Comparison of ENCODE assay signal across 8 cellular contexts in genomic region chr3:18443670-18444596, GRCh38. TPM values are rescaled to one million over a fixed set of nuclear protein-coding genes. Genes with fewer than 3 reads are reported as not detected.
DNase-seq lines count a peak whose midpoint lies in the region; ATAC-seq and TF ChIP-seq lines count a peak whose summit lies in the region.

No MANE protein-coding gene starts in this region.

- ATAC-seq in stimulated activated memory B cell treated with anti-CD40 and anti-IgM and Interleukin-4, amounts not matched to agents 10 μg/mL and 1 μg/mL and 100 μg/mL, for 72 hours = no peak

- DNase-seq in GM23248 (peak; percentile 46), lower leg skin (ENCODE audit: low spot score in 2 of 2) (peak in 1 of 2 donors; percentile 86), NAMALWA (ENCODE audit: low spot score) (no peak), LoVo (ENCODE audit: low spot score) (no peak), KG1 (lab: John Stamatoyannopoulos, UW) (no peak)

- H3K4me3 Mint-ChIP-seq in stimulated activated memory B cell treated with anti-CD40 and anti-IgM and Interleukin-4, amounts not matched to agents 10 μg/mL and 1 μg/mL and 100 μg/mL, for 72 hours = peak overlapping the region; percentile 86

- H4K20me1 ChIP-seq in GM23248 (ENCODE audit: insufficient read depth) (no peaks in the 10 kb centered on the region), SU-DHL-6 (ENCODE audit: low read depth, low read length) (no peaks in the 10 kb centered on the region)

- H3K9ac ChIP-seq in GM23248 = peak overlapping the region; percentile 23; the same call in 1 of the 2 replicates
- H3K9ac ChIP-seq in SU-DHL-6 (ENCODE audit: low read length) = no peak overlapping the region

- H3K4me2 ChIP-seq in GM23248 (ENCODE audit: unreplicated experiment) = peak overlapping the region; percentile 83
- H3K4me2 ChIP-seq in SU-DHL-6 (ENCODE audit: low read depth, low read length, poor library complexity, severe bottlenecking) = peak overlapping the region; percentile 45

- intact Hi-C loops in lower leg skin (cut with DNase I; ENCODE audit: low total_unique reads) = no loop called here

- H3K9me3 Mint-ChIP-seq in stimulated activated memory B cell treated with anti-CD40 and anti-IgM and Interleukin-4, amounts not matched to agents 10 μg/mL and 1 μg/mL and 100 μg/mL, for 72 hours = peaks cover 4% of the 10 kb centered on the region

- TF ChIP-seq POLR2A in lower leg skin (IDR thresholded peaks at IDR 0.05) = no peak

- H3K36me3 Mint-ChIP-seq in stimulated activated memory B cell treated with anti-CD40 and anti-IgM and Interleukin-4, amounts not matched to agents 10 μg/mL and 1 μg/mL and 100 μg/mL, for 72 hours = no peaks in the 10 kb centered on the region

- peak overlapping the region; percentile 84 for H3K27ac Mint-ChIP-seq in stimulated activated memory B cell treated with anti-CD40 and anti-IgM and Interleukin-4, amounts not matched to agents 10 μg/mL and 1 μg/mL and 100 μg/mL, for 72 hours

- H3K9me3 ChIP-seq in GM23248 (ENCODE audit: low read depth) = no peaks in the 10 kb centered on the region
- H3K9me3 ChIP-seq in SU-DHL-6 (ENCODE audit: insufficient read depth, low read length) = peaks cover 3% of the 10 kb centered on the region; the same call in 1 of the 2 replicates

- H3K79me2 ChIP-seq in GM23248 (ENCODE audit: insufficient read depth) (no peaks in the 10 kb centered on the region), SU-DHL-6 (ENCODE audit: insufficient read depth, low read length) (no peaks in the 10 kb centered on the region)

- in situ Hi-C loops in GM23248 (cut with MboI) = no loop called here

- H3K9me2 ChIP-seq in GM23248 (ENCODE audit: insufficient read depth) (no peaks in the 10 kb centered on the region), SU-DHL-6 (replicated peaks; ENCODE audit: insufficient read depth, low read length) (no peaks in the 10 kb centered on the region)

- H3K4me1 Mint-ChIP-seq in stimulated activated memory B cell treated with anti-CD40 and anti-IgM and Interleukin-4, amounts not matched to agents 10 μg/mL and 1 μg/mL and 100 μg/mL, for 72 hours = peaks cover 44% of the 10 kb centered on the region

- peak overlapping the region; percentile 93 for H2AFZ ChIP-seq in GM23248
- H2AFZ ChIP-seq in SU-DHL-6 (ENCODE audit: low read depth, low read length, severe bottlenecking) = no peak overlapping the region

- H3K27ac ChIP-seq in GM23248 (no peak overlapping the region), SU-DHL-6 (ENCODE audit: low read depth, low read length) (no peak overlapping the region), cingulate gyrus (ENCODE audit: low read depth, low read length) (peak overlapping the region; percentile 39)

- peaks cover 26% of the 10 kb centered on the region for H3K27me3 Mint-ChIP-seq in stimulated activated memory B cell treated with anti-CD40 and anti-IgM and Interleukin-4, amounts not matched to agents 10 μg/mL and 1 μg/mL and 100 μg/mL, for 72 hours

- 13 to 14% methylated on average over 55 to 56 of the region's 56 CpGs for WGBS in GM23248 (ENCODE audit: low coverage in 1 of 2, low lambda C conversion rate in 2 of 2, missing lambda C conversion rate in 2 of 2), 2 experiments
- 1 to 4% methylated on average over 43 to 55 of the region's 56 CpGs for WGBS in lower leg skin, 2 donors

- H3K27me3 ChIP-seq in GM23248 (replicated peaks; ENCODE audit: insufficient read depth) (peaks cover 33% of the 10 kb centered on the region), SU-DHL-6 (ENCODE audit: low read length) (no peaks in the 10 kb centered on the region)

- H3F3A ChIP-seq in GM23248 (ENCODE audit: insufficient read depth) = peaks cover 11% of the 10 kb centered on the region; the same call in 1 of the 2 replicates
- H3F3A ChIP-seq in SU-DHL-6 (ENCODE audit: insufficient read depth) = no peaks in the 10 kb centered on the region

- H3K36me3 ChIP-seq in GM23248 (ENCODE audit: low read depth) (no peaks in the 10 kb centered on the region), SU-DHL-6 (ENCODE audit: low read length) (no peaks in the 10 kb centered on the region)

- H3K4me3 ChIP-seq in GM23248 (peak overlapping the region; percentile 73), SU-DHL-6 (ENCODE audit: insufficient read depth, low read length, poor library complexity, severe bottlenecking) (no peak overlapping the region), lower leg skin (ENCODE audit: low read depth, poor library complexity, severe bottlenecking) (peak overlapping the region; percentile 26)

- peaks cover 19% of the 10 kb centered on the region for H3K4me1 ChIP-seq in GM23248 (ENCODE audit: insufficient read depth)

- TF ChIP-seq CTCF in SU-DHL-6 (IDR thresholded peaks at IDR 0.05; ENCODE audit: insufficient read depth, low read length, poor library complexity, severe bottlenecking) (no peak), lower leg skin (IDR thresholded peaks at IDR 0.05) (no peak)

RNA-seq across cellular contexts. Expression of gene SATB1, which starts 18.8 kb away (rescaled TPM):
- 12.0 and 31.4 TPM in 2 replicates for total RNA-seq in GM23248 (2014; rRNA removed; shearing (Covaris generic))
- 5.5 and 5.7 TPM in 2 replicates for polyA plus RNA-seq in GM23248 (2016; fragmentation: Nextera tagmentation; extraction: Ambion mirVana)
- total RNA-seq in lower leg skin = 10 to 100 TPM; 16.9 to 33.8 (median 25.7) TPM
